In genomic region chr1:155261401-155261887, GRCh38 we compare ENCODE assay signal across 8 cellular contexts. TPM values are rescaled to one million over a fixed set of nuclear protein-coding genes. Genes with fewer than 3 reads are reported as not detected.
DNase-seq lines count a peak whose midpoint lies in the region; ATAC-seq lines count a peak whose summit lies in the region.

No MANE protein-coding gene starts in this region.

- H3K4me3 ChIP-seq in subcutaneous abdominal adipose tissue (ENCODE audit: low read depth in 1 of 5, low read length in 5 of 5): peak overlapping the region; percentile 84 to 92 (median 89)

- peak overlapping the region; percentile 86 for H3K27ac ChIP-seq in subcutaneous abdominal adipose tissue (ENCODE audit: low read depth, low read length)

- H3K27me3 Mint-ChIP-seq in activated T-helper 2 cell treated with anti-CD3 and anti-CD28 coated beads, Interferon-gamma antibody, Interleukin-2, Interleukin-4, amounts not matched to agents 10 μg/mL and 5 μg/mL and 100 μg/mL, durations not matched to agents 14 hours and 24 hours and 36 hours (ENCODE audit: low read depth): no peaks in the 10 kb centered on the region

- H3K27me3 ChIP-seq in subcutaneous abdominal adipose tissue (ENCODE audit: control insufficient read depth in 5 of 5, insufficient read depth in 4 of 5, low read length in 5 of 5): no peaks in the 10 kb centered on the region

- DNase-seq in GM03348 (ENCODE audit: low spot score) (peak; percentile 34), iris pigment epithelial cell (ENCODE audit: low read depth) (peak; percentile 20), DMS 273 treated with DMSO at 0.1 percent for 48 hours (lab: John Stamatoyannopoulos, UW) (no peak), HCEC 1CT (no peak), kidney glomerular epithelial cell (lab: John Stamatoyannopoulos, UW) (no peak)
- DNase-seq in activated T-helper 2 cell treated with anti-CD3 and anti-CD28 coated beads, Interferon-gamma antibody, Interleukin-2, Interleukin-4, amounts not matched to agents 10 μg/mL and 5 μg/mL and 100 μg/mL, durations not matched to agents 14 hours and 24 hours and 36 hours (ENCODE audit: low spot score): no peak

- H3K27ac Mint-ChIP-seq in activated T-helper 2 cell treated with anti-CD3 and anti-CD28 coated beads, Interferon-gamma antibody, Interleukin-2, Interleukin-4, amounts not matched to agents 10 μg/mL and 5 μg/mL and 100 μg/mL, durations not matched to agents 14 hours and 24 hours and 36 hours: peak overlapping the region; percentile 90

- no peaks in the 10 kb centered on the region for H3K9me3 Mint-ChIP-seq in activated T-helper 2 cell treated with anti-CD3 and anti-CD28 coated beads, Interferon-gamma antibody, Interleukin-2, Interleukin-4, amounts not matched to agents 10 μg/mL and 5 μg/mL and 100 μg/mL, durations not matched to agents 14 hours and 24 hours and 36 hours

- peaks cover 18 to 64% (median 49%) of the 10 kb centered on the region in 5 donors for H3K36me3 ChIP-seq in subcutaneous abdominal adipose tissue (ENCODE audit: control insufficient read depth in 5 of 5, insufficient read depth in 5 of 5, low read length in 5 of 5)

- no peaks in the 10 kb centered on the region for H3K9me3 ChIP-seq in subcutaneous abdominal adipose tissue (ENCODE audit: control insufficient read depth in 5 of 5, low read length in 5 of 5)

- intact Hi-C loops in activated T-helper 2 cell treated with anti-CD3 and anti-CD28 coated beads, Interferon-gamma antibody, Interleukin-2, Interleukin-4, amounts not matched to agents 10 μg/mL and 5 μg/mL and 100 μg/mL, durations not matched to agents 14 hours and 24 hours and 36 hours (cut with micrococcal nuclease): loop anchor here (5.0 kb wide), 2 partner anchors 46 to 1241 kb away; partner anchors contain the start of genes FDPS and MEF2D

- H3K9ac ChIP-seq in subcutaneous abdominal adipose tissue (ENCODE audit: low read length in 5 of 5): peak overlapping the region; percentile 81 to 98 (median 92)

- peaks cover 21% of the 10 kb centered on the region for H3K4me1 Mint-ChIP-seq in activated T-helper 2 cell treated with anti-CD3 and anti-CD28 coated beads, Interferon-gamma antibody, Interleukin-2, Interleukin-4, amounts not matched to agents 10 μg/mL and 5 μg/mL and 100 μg/mL, durations not matched to agents 14 hours and 24 hours and 36 hours (ENCODE audit: low read depth)

- peak; percentile 1 for ATAC-seq in HG03039 (IDR thresholded peaks at IDR 0.05; ENCODE audit: unreplicated experiment)

- peaks cover 87% of the 10 kb centered on the region for H3K36me3 Mint-ChIP-seq in activated T-helper 2 cell treated with anti-CD3 and anti-CD28 coated beads, Interferon-gamma antibody, Interleukin-2, Interleukin-4, amounts not matched to agents 10 μg/mL and 5 μg/mL and 100 μg/mL, durations not matched to agents 14 hours and 24 hours and 36 hours (ENCODE audit: low read depth)

- peaks cover 6 to 27% (median 20%) of the 10 kb centered on the region in 5 donors for H3K4me1 ChIP-seq in subcutaneous abdominal adipose tissue (ENCODE audit: control insufficient read depth in 5 of 5, insufficient read depth in 5 of 5, low read length in 5 of 5)

- H3K4me3 Mint-ChIP-seq in activated T-helper 2 cell treated with anti-CD3 and anti-CD28 coated beads, Interferon-gamma antibody, Interleukin-2, Interleukin-4, amounts not matched to agents 10 μg/mL and 5 μg/mL and 100 μg/mL, durations not matched to agents 14 hours and 24 hours and 36 hours (ENCODE audit: low read depth): peak overlapping the region; percentile 98

RNA-seq across cellular contexts. Expression of gene SCAMP3, which starts 0.7 kb away (rescaled TPM):
- total RNA-seq in activated T-helper 2 cell treated with anti-CD3 and anti-CD28 coated beads, Interferon-gamma antibody, Interleukin-2, Interleukin-4, amounts not matched to agents 10 μg/mL and 5 μg/mL and 100 μg/mL, durations not matched to agents 14 hours and 24 hours and 36 hours: 113 and 123 TPM in 2 replicates

RNA-seq across cellular contexts. Expression of gene ENTREP3, which starts 6.2 kb away (rescaled TPM):
- 42.5 and 45.5 TPM in 2 replicates for total RNA-seq in activated T-helper 2 cell treated with anti-CD3 and anti-CD28 coated beads, Interferon-gamma antibody, Interleukin-2, Interleukin-4, amounts not matched to agents 10 μg/mL and 5 μg/mL and 100 μg/mL, durations not matched to agents 14 hours and 24 hours and 36 hours

RNA-seq across cellular contexts. Expression of gene CLK2, which starts 11.9 kb away (rescaled TPM):
- total RNA-seq in activated T-helper 2 cell treated with anti-CD3 and anti-CD28 coated beads, Interferon-gamma antibody, Interleukin-2, Interleukin-4, amounts not matched to agents 10 μg/mL and 5 μg/mL and 100 μg/mL, durations not matched to agents 14 hours and 24 hours and 36 hours: 95.7 and 96.8 TPM in 2 replicates

RNA-seq across cellular contexts. Expression of gene HCN3, which starts 15.8 kb away (rescaled TPM):
- 4.8 and 5.4 TPM in 2 replicates for total RNA-seq in activated T-helper 2 cell treated with anti-CD3 and anti-CD28 coated beads, Interferon-gamma antibody, Interleukin-2, Interleukin-4, amounts not matched to agents 10 μg/mL and 5 μg/mL and 100 μg/mL, durations not matched to agents 14 hours and 24 hours and 36 hours

RNA-seq across cellular contexts. Expression of gene PKLR, which starts 39.8 kb away (rescaled TPM):
- not detected in 2 replicates for total RNA-seq in activated T-helper 2 cell treated with anti-CD3 and anti-CD28 coated beads, Interferon-gamma antibody, Interleukin-2, Interleukin-4, amounts not matched to agents 10 μg/mL and 5 μg/mL and 100 μg/mL, durations not matched to agents 14 hours and 24 hours and 36 hours

Comparison
In these comparisons a context has a peak if more than half of its experiments do, and no peak if none do; other contexts are left out.
1. DNase-seq: peak in GM03348 (single experiment) and iris pigment epithelial cell (single experiment); none in activated T-helper 2 cell treated with anti-CD3 and anti-CD28 coated beads, Interferon-gamma antibody, Interleukin-2, Interleukin-4, amounts not matched to agents 10 μg/mL and 5 μg/mL and 100 μg/mL, durations not matched to agents 14 hours and 24 hours and 36 hours (single experiment), DMS 273 treated with DMSO at 0.1 percent for 48 hours (single experiment), HCEC 1CT (single experiment) and kidney glomerular epithelial cell (single experiment).